ENCODE assay signal across 18 cellular contexts in genomic region chr2:168450171-168450570, GRCh38.
"Had no signal": no experiment of that assay in that cellular context is flagged by ENCODE, and none has a peak within 500 bp of the region (broad histone marks: within the 10 kb centered on the region; RNA-seq: fewer than 3 reads in every experiment).

No MANE protein-coding gene starts in this region.

- H3K4me1 ChIP-seq: sigmoid colon, testis, upper lobe of right lung had no signal

- H3K4me1 Mint-ChIP-seq: brain; endodermal cell; stimulated activated effector memory CD8-positive, alpha-beta T cell treated with anti-CD3 and anti-CD28 coated beads, Interleukin-12 subunit alpha, Interleukin-12 subunit beta, amount 100 ng/mL, for 72 hours had no signal

- H3K4me3 ChIP-seq: sigmoid colon, stomach, testis, upper lobe of right lung had no signal

- H3K9me3 Mint-ChIP-seq: endodermal cell had no signal

- H3K27ac Mint-ChIP-seq: activated CD4-positive, alpha-beta T cell treated with anti-CD3 and anti-CD28 coated beads, Interleukin-2, amount 10 ng/mL, durations not matched to agents 24 days and 14 days; brain; endodermal cell; natural killer cell treated with Interleukin-12 subunit alpha and Interleukin-12 subunit beta and Interleukin-15 and Interleukin-18, amount 100 ng/mL, for 72 hours; stimulated activated effector memory CD8-positive, alpha-beta T cell treated with anti-CD3 and anti-CD28 coated beads, Interleukin-12 subunit alpha, Interleukin-12 subunit beta, amount 100 ng/mL, for 72 hours had no signal

- H3K4me3 Mint-ChIP-seq: activated CD4-positive, alpha-beta T cell treated with anti-CD3 and anti-CD28 coated beads, Interleukin-2, amount 10 ng/mL, durations not matched to agents 24 days and 14 days; brain; endodermal cell; natural killer cell treated with Interleukin-12 subunit alpha and Interleukin-12 subunit beta and Interleukin-15 and Interleukin-18, amount 100 ng/mL, for 72 hours; stimulated activated effector memory CD8-positive, alpha-beta T cell treated with anti-CD3 and anti-CD28 coated beads, Interleukin-12 subunit alpha, Interleukin-12 subunit beta, amount 100 ng/mL, for 72 hours had no signal

- H3K27me3 ChIP-seq: sigmoid colon, stomach, testis, upper lobe of right lung had no signal

- H3K9me3 ChIP-seq: stomach, testis, upper lobe of right lung had no signal

- H3K27me3 Mint-ChIP-seq: activated CD4-positive, alpha-beta T cell treated with anti-CD3 and anti-CD28 coated beads, Interleukin-2, amount 10 ng/mL, durations not matched to agents 24 days and 14 days; brain had no signal

- H3K36me3 Mint-ChIP-seq: stimulated activated effector memory CD8-positive, alpha-beta T cell treated with anti-CD3 and anti-CD28 coated beads, Interleukin-12 subunit alpha, Interleukin-12 subunit beta, amount 100 ng/mL, for 72 hours had no signal

- H3K27ac ChIP-seq: epithelial cell of prostate, sigmoid colon, stomach, testis, upper lobe of right lung had no signal

- H3K36me3 ChIP-seq: sigmoid colon, stomach, upper lobe of right lung had no signal

- DNase-seq: activated CD4-positive, alpha-beta T cell treated with anti-CD3 and anti-CD28 coated beads, Interleukin-2, amount 10 ng/mL, durations not matched to agents 24 days and 14 days; activated CD4-positive, CD25-positive, alpha-beta regulatory T cell; activated CD8-positive, alpha-beta memory T cell treated with anti-CD3 and anti-CD28 coated beads for 24 hours; activated CD8-positive, alpha-beta memory T cell treated with anti-CD3 and anti-CD28 coated beads, Interleukin-2, amount 50 U/mL, for 48 hours; activated effector memory CD4-positive, alpha-beta T cell treated with Interleukin-2 at 50 U/mL for 16 hours; activated T-cell treated with anti-CD3 and anti-CD28 coated beads, Interleukin-2, amount 50 U/mL, for 48 hours; caudate nucleus; endodermal cell; mesenchymal stem cell; sigmoid colon; stimulated activated CD4-positive, alpha-beta T cell treated with anti-CD3 and anti-CD28 coated beads, Interleukin-4, amount 100 ng/mL, for 24 hours; stomach; testis; upper lobe of right lung had no signal
